In the genomic region with DNA sequence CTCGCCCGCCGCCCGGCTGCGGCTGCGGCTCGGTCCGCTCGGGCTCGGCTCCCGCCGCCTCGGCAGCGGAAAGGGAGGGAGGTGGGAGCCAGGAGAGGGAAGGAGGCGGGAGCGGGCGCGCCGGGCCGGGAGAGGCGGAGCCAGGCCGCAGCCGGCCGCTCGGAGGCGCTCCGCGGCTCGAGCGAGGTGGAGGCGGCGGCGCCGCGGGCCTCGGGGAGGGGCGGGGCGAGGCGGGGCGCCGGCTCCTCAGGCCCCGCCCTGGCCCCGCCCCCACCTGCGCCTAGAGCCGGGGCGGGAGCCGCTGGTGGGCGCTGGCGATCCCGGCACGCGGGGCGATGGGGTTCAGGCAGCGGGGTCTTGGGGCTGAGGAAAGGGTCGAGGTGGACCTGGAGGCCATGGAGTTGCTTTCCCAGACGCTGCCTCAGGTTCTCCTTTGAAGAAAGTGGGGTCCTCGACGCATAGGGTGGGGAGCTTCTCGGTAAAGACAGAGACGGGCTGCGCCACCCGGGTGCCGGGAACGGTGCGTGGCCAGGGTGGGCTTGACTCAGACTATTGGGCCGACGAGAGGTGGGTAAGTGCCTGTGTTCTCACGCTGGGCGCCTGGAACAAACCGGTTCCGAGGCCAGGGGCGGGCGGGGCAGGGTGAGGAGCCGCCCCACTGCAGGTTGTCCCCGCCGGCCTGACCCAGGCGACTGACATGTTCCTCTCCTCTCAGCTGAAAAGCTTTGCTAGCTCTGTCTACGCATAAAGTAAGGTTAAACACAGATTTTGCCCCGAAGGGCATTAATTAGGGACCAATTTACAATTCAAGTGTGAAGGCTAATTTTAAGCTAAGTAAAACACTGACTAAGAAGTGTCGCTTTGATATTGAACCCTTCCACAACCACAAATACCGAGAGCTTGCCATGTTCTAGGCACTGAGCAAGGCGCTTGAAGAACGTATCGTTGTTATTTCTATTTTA, we compare ENCODE assay signal across 8 cellular contexts. TPM values are rescaled to one million over a fixed set of nuclear protein-coding genes. Genes with fewer than 3 reads are reported as not detected.
DNase-seq lines count a peak whose midpoint lies in the region; ATAC-seq and TF ChIP-seq lines count a peak whose summit lies in the region.

CMTM4 (minus strand) TSS at position 75 of the 962 bp plus-strand sequence. CDS start 218 bp downstream, outside the sequence.

- ATAC-seq in GM18505 (IDR thresholded peaks at IDR 0.05; ENCODE audit: unreplicated experiment) (peak; percentile 91), HG03025 (IDR thresholded peaks at IDR 0.05; ENCODE audit: low FRiP score, unreplicated experiment) (peak; percentile 79)

- H3K27me3 ChIP-seq in kidney epithelial cell (ENCODE audit: control insufficient read depth, insufficient read depth, low read length): peaks cover 3% of the 10 kb centered on the region

- TF ChIP-seq POLR2A in GM18505 (IDR thresholded peaks at IDR 0.05; ENCODE audit: borderline replicate concordance, extremely low read depth, insufficient read depth, insufficient read length): no peak

- DNase-seq in A172 (ENCODE audit: low spot score): peak; percentile 70
- DNase-seq in NCI-H2196 treated with DMSO at 0.1 percent for 48 hours (lab: John Stamatoyannopoulos, UW; ENCODE audit: unreplicated experiment): peak; percentile 43
- peak; percentile 61 for DNase-seq in activated CD4-positive, alpha-beta T cell treated with anti-CD3 and anti-CD28 coated beads for 1 hour
- peak; percentile 82 for DNase-seq in cerebellar cortex (ENCODE audit: low spot score)
- DNase-seq in kidney epithelial cell (ENCODE audit: low read depth): no peak
- DNase-seq in stimulated activated CD4-positive, alpha-beta T cell treated with anti-CD3 and anti-CD28 coated beads, Interleukin-12 subunit alpha, Interleukin-12 subunit beta, amount 100 ng/mL, for 48 hours (ENCODE audit: low read depth in 2 of 3, low spot score in 1 of 3): peak; percentile 41 to 68 (median 49)

- peak; percentile 32 for TF ChIP-seq CTCF in kidney epithelial cell (IDR thresholded peaks at IDR 0.05; ENCODE audit: insufficient read depth, low read length, poor library complexity, severe bottlenecking)

- no peaks in the 10 kb centered on the region for H3K36me3 ChIP-seq in kidney epithelial cell (ENCODE audit: control insufficient read depth, insufficient read depth, low read length)

- peak within 1 kb of the TSS; percentile 79 for H3K4me3 ChIP-seq in kidney epithelial cell (ENCODE audit: low read depth, low read length)

RNA-seq across cellular contexts. Expression of gene CMTM4, which starts in this region (rescaled TPM):
- total RNA-seq in A172 (2014; rRNA removed; shearing (Covaris generic)): 34.8 and 35.0 TPM in 2 replicates
- total RNA-seq in kidney epithelial cell: 74.3 and 75.2 TPM in 2 replicates
